13 cellular contexts compared by ENCODE assay signal in the genomic region with DNA sequence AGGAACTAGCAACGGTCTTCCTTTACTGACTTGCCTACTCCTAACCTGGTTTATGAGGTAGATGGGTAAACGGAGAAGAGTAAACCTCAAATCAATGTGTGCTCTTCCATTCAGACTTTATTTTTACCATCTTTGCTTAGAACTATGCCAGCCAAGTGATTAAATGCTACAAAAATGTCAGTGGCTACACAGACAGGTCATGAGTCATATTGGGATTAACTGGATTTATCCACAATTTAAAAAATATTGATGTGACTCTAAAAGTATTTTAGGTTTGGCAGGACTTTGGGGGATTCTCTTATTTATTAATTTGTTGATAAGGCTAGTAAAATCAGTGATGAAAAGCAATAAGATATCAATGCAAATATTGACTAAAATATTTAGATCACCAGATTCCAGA.
DNase-seq lines count a peak whose midpoint lies in the region; ATAC-seq and FAIRE-seq lines count a peak whose summit lies in the region.
"Had no signal": no experiment of that assay in that cellular context is flagged by ENCODE, and none has a peak within 500 bp of the region (broad histone marks: within the 10 kb centered on the region; RNA-seq: fewer than 3 reads in every experiment).

No MANE protein-coding gene starts in this region.

- ATAC-seq in GM21576 (IDR thresholded peaks at IDR 0.05; ENCODE audit: unreplicated experiment), result no peak
- ATAC-seq in GM21515 (IDR thresholded peaks at IDR 0.05; ENCODE audit: unreplicated experiment), result no peak
- ATAC-seq: GM12878, mucosa of descending colon had no signal

- FAIRE-seq in HTR-8/SVneo (lab: Jason Lieb, UNC), result no peak
- FAIRE-seq: GM12878 had no signal

- DNase-seq in AG08395 (ENCODE audit: low spot score) (peak; percentile 53), HTR-8/SVneo (ENCODE audit: insufficient read length, low spot score) (peak; percentile 25), amniotic stem cell (lab: John Stamatoyannopoulos, UW) (peak; percentile 54), iris pigment epithelial cell (ENCODE audit: low read depth) (peak; percentile 77), activated gamma-delta T cell treated with Interleukin-2 at 50 U/mL for 16 hours (no peak), middle frontal gyrus (ENCODE audit: extremely low spot score, low spot score) (no peak)
- DNase-seq: mucosa of descending colon, NCI-H187, SHP77 treated with DMSO at 0.1 percent for 48 hours, tibial artery had no signal

Comparison
In these comparisons a context has a peak if more than half of its experiments do, and no peak if none do; other contexts are left out.
1. DNase-seq: peak in AG08395 (single experiment), HTR-8/SVneo (single experiment), amniotic stem cell (single experiment) and iris pigment epithelial cell (single experiment); none in activated gamma-delta T cell treated with Interleukin-2 at 50 U/mL for 16 hours (single experiment) and middle frontal gyrus (single experiment).